20 cellular contexts compared by ENCODE assay signal in the genomic region with DNA sequence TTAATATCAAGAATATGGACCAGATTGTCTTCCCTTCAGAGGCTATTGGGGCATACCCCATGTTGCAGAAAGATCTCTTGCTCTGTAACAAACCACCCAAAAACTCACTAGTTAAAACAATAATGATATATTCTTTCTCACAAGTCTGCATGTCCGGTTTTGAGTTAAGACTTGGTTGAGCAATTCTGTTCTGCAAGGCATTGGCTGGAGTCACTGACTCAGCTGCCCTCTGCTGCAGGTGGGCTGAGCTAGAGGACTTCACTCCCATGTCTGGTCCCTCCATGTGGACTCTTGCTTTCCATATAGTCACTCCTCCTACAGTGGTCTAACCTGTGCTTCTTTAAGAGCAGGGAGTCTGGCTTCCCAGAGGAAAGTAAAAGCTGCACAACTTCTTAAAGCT.
"Had no signal": no experiment of that assay in that cellular context is flagged by ENCODE, and none has a peak within 500 bp of the region (broad histone marks: within the 10 kb centered on the region; RNA-seq: fewer than 3 reads in every experiment).

No MANE protein-coding gene starts in this region.

- H3K9me3 ChIP-seq: esophagus squamous epithelium, gastroesophageal sphincter, heart left ventricle, left lung, lower lobe of right lung, mucosa of descending colon had no signal

- H3K4me1 ChIP-seq: esophagus squamous epithelium, gastroesophageal sphincter, heart left ventricle, left lung, lower lobe of right lung had no signal

- DNase-seq: dermis blood vessel endothelial cell; dorsolateral prefrontal cortex; effector CD4-positive, alpha-beta T cell; effector memory CD4-positive, alpha-beta T cell; esophagus squamous epithelium; foreskin melanocyte; heart left ventricle; hypothalamus; immature natural killer cell; left cardiac atrium; left lung; left ventricle myocardium superior; lower lobe of right lung; mesenchymal stem cell; mucosa of descending colon; naive B cell; naive thymus-derived CD8-positive, alpha-beta T cell had no signal

- H3K4me2 ChIP-seq: hepatocyte had no signal

- ATAC-seq: gastroesophageal sphincter; heart left ventricle; left cardiac atrium; left lung; left ventricle myocardium superior; lower lobe of right lung; mucosa of descending colon; naive thymus-derived CD8-positive, alpha-beta T cell had no signal

- H3K4me3 ChIP-seq: coronary artery, dorsolateral prefrontal cortex, esophagus squamous epithelium, gastroesophageal sphincter, heart left ventricle, hepatocyte, left lung, lower lobe of right lung, mucosa of descending colon had no signal

- H3K36me3 ChIP-seq: esophagus squamous epithelium, gastroesophageal sphincter, heart left ventricle, left lung, lower lobe of right lung had no signal

- H3K27ac ChIP-seq: coronary artery, dorsolateral prefrontal cortex, esophagus squamous epithelium, gastroesophageal sphincter, heart left ventricle, hepatocyte, left lung, lower lobe of right lung had no signal
